ENCODE assay signal across 21 cellular contexts in genomic region chr15:39174332-39174731, GRCh38.
DNase-seq lines count a peak whose midpoint lies in the region; ATAC-seq, FAIRE-seq and TF ChIP-seq lines count a peak whose summit lies in the region.
"Had no signal": no experiment of that assay in that cellular context is flagged by ENCODE, and none has a peak within 500 bp of the region (broad histone marks: within the 10 kb centered on the region; RNA-seq: fewer than 3 reads in every experiment).

No MANE protein-coding gene starts in this region.

- H3K4me3 ChIP-seq in A549 (no peak overlapping the region), IMR-90 (ENCODE audit: insufficient read depth, low read depth, low read length) (no peak overlapping the region), mesenchymal stem cell (ENCODE audit: insufficient read depth in 1 of 2, low read depth in 1 of 2, low read length in 2 of 2) (no peak overlapping the region), ovary (no peak overlapping the region)
- H3K4me3 ChIP-seq: K562, PC-9, SK-N-MC had no signal

- H3K27me3 ChIP-seq in IMR-90 (ENCODE audit: control insufficient read depth, insufficient read depth, low read length) (no peaks in the 10 kb centered on the region), mesenchymal stem cell (ENCODE audit: control insufficient read depth in 1 of 2, insufficient read depth in 1 of 2, low read length in 2 of 2) (no peaks in the 10 kb centered on the region), ovary (no peaks in the 10 kb centered on the region)

- BruUV-seq in IMR-90 (replicated peaks; lab: Mats Ljungman, UMichigan): no TSS peak

- no peak overlapping the region for H3K56ac ChIP-seq in IMR-90 (ENCODE audit: extremely low read depth, insufficient read depth, low read length)

- no peak for TF ChIP-seq CTCF in A549 (IDR thresholded peaks at IDR 0.05)
- TF ChIP-seq CTCF in IMR-90 (conservative IDR thresholded peaks at IDR 0.05; ENCODE audit: low read depth, low read length): no peak
- no peak for TF ChIP-seq CTCF in ovary (IDR thresholded peaks at IDR 0.05)

- H3K4ac ChIP-seq in IMR-90 (ENCODE audit: low read depth, low read length): peak overlapping the region; percentile 97
- H3K4ac ChIP-seq in mesenchymal stem cell (ENCODE audit: low read depth in 1 of 2, low read length in 2 of 2): peak overlapping the region in 1 of 2 experiments; percentile 59

- POLR2A ChIA-PET in A549 (lab: Yijun Ruan, JAX): no interaction called here
- POLR2A ChIA-PET in IMR-90 (lab: Charles Lee; ENCODE audit: unreplicated experiment): no interaction called here
- POLR2A ChIA-PET in activated CD4-positive, alpha-beta memory T cell treated with anti-CD3 and anti-CD28 coated beads for 36 hours (lab: Charles Lee): no interaction called here

- H4K8ac ChIP-seq in IMR-90 (ENCODE audit: low read depth in 2 of 2, low read length in 2 of 2): peak overlapping the region; percentile 82 to 98
- no peak overlapping the region for H4K8ac ChIP-seq in mesenchymal stem cell (ENCODE audit: low read length)

- no peaks in the 10 kb centered on the region for H3K36me3 Mint-ChIP-seq in activated CD4-positive, alpha-beta memory T cell treated with anti-CD3 and anti-CD28 coated beads for 36 hours
- H3K36me3 Mint-ChIP-seq: CD14-positive monocyte had no signal

- intact Hi-C loops in IMR-90 (cut with micrococcal nuclease) (loop anchor here (10.0 kb wide), 2 partner anchors 510 to 580 kb away; no protein-coding TSS in a partner anchor), ovary (cut with DNase I) (loop anchor here in 2 of 4 donors (10.0 kb wide), 2 partner anchors 180 to 410 kb away; partner anchors contain the start of gene THBS1 (in 1 of the 2))
- intact Hi-C loops in activated CD4-positive, alpha-beta memory T cell treated with anti-CD3 and anti-CD28 coated beads for 36 hours (cut with micrococcal nuclease): no loop called here

- no peak overlapping the region for H3K4me3 Mint-ChIP-seq in activated CD4-positive, alpha-beta memory T cell treated with anti-CD3 and anti-CD28 coated beads for 36 hours
- H3K4me3 Mint-ChIP-seq: CD14-positive monocyte had no signal

- 94% methylated on average over 1 of the region's 1 CpG for WGBS in A549 (ENCODE audit: missing lambda C conversion rate)
- 100% methylated on average over 1 of the region's 1 CpG; no CpG with 5 or more reads in 1 of the 2 experiments for WGBS in IMR-90 (ENCODE audit: extremely low coverage in 2 of 2, insufficient read length in 1 of 2), 2 experiments
- WGBS in mesenchymal stem cell: 100% methylated on average over 1 of the region's 1 CpG
- WGBS in ovary, 3 donors: 98 to 99% (median 98%) methylated on average over 1 of the region's 1 CpG

- ATAC-seq in A549 (no peak), IMR-90 (ENCODE audit: low read depth) (no peak), HG02763 (IDR thresholded peaks at IDR 0.05; ENCODE audit: unreplicated experiment) (no peak)
- ATAC-seq: K562, Right ventricle myocardium inferior had no signal

- no peak overlapping the region for H3K4me2 ChIP-seq in A549
- no peak overlapping the region for H3K4me2 ChIP-seq in IMR-90 (ENCODE audit: low read depth, low read length)
- H3K4me2 ChIP-seq in mesenchymal stem cell (ENCODE audit: low read length, poor library complexity, severe bottlenecking): no peak overlapping the region
- H3K4me2 ChIP-seq: PC-9 had no signal

- H3K9ac ChIP-seq in IMR-90 (ENCODE audit: low read depth, low read length) (peak overlapping the region; percentile 26; the same call in 1 of the 2 replicates), mesenchymal stem cell (ENCODE audit: low read length) (no peak overlapping the region)

- peak overlapping the region; percentile 72 for H4K5ac ChIP-seq in IMR-90 (ENCODE audit: low read depth, low read length)

- H2AK9ac ChIP-seq in IMR-90 (replicated peaks; ENCODE audit: low read depth, low read length, poor library complexity): no peak overlapping the region

- no peaks in the 10 kb centered on the region for H3K9me3 Mint-ChIP-seq in activated CD4-positive, alpha-beta memory T cell treated with anti-CD3 and anti-CD28 coated beads for 36 hours

- dilution Hi-C loops in IMR-90 (cut with HindIII; ENCODE audit: low sequenced_read_pairs, unreplicated experiment): no loop called here

- H3K4me1 Mint-ChIP-seq in activated CD4-positive, alpha-beta memory T cell treated with anti-CD3 and anti-CD28 coated beads for 36 hours (ENCODE audit: low read depth): no peaks in the 10 kb centered on the region

- H2BK120ac ChIP-seq in IMR-90 (ENCODE audit: low read depth, low read length): peak overlapping the region; percentile 99
- no peak overlapping the region for H2BK120ac ChIP-seq in mesenchymal stem cell (ENCODE audit: low read depth, low read length)

- H3K27me3 Mint-ChIP-seq in activated CD4-positive, alpha-beta memory T cell treated with anti-CD3 and anti-CD28 coated beads for 36 hours: peaks cover 18% of the 10 kb centered on the region

- H2AFZ ChIP-seq in IMR-90 (replicated peaks; ENCODE audit: low read length, poor library complexity) (no peak overlapping the region), mesenchymal stem cell (ENCODE audit: low read depth, low read length) (no peak overlapping the region)
- H2AFZ ChIP-seq: PC-9 had no signal

- H3K23ac ChIP-seq in IMR-90 (ENCODE audit: low read depth, low read length): peak overlapping the region; percentile 73; the same call in 1 of the 2 replicates
- no peak overlapping the region for H3K23ac ChIP-seq in mesenchymal stem cell (ENCODE audit: low read length in 2 of 2)

- no peaks in the 10 kb centered on the region; the same call in 2 of the 3 replicates for H3K9me3 ChIP-seq in A549
- H3K9me3 ChIP-seq in IMR-90 (ENCODE audit: control insufficient read depth, insufficient read depth, low read length): no peaks in the 10 kb centered on the region
- H3K9me3 ChIP-seq in mesenchymal stem cell (ENCODE audit: control insufficient read depth, low read length): no peaks in the 10 kb centered on the region
- no peaks in the 10 kb centered on the region for H3K9me3 ChIP-seq in ovary

- H2BK15ac ChIP-seq in IMR-90 (ENCODE audit: low read depth, low read length): peak overlapping the region; percentile 91
- no peak overlapping the region for H2BK15ac ChIP-seq in mesenchymal stem cell (ENCODE audit: low read depth, poor library complexity, severe bottlenecking)

- H2BK12ac ChIP-seq in mesenchymal stem cell (ENCODE audit: low read length in 2 of 2): peak overlapping the region in 1 of 2 experiments; percentile 94

- H3K27ac Mint-ChIP-seq in activated CD4-positive, alpha-beta memory T cell treated with anti-CD3 and anti-CD28 coated beads for 36 hours: no peak overlapping the region
- H3K27ac Mint-ChIP-seq: CD14-positive monocyte had no signal

- H3K14ac ChIP-seq in IMR-90 (replicated peaks; ENCODE audit: low read depth, low read length) (peak overlapping the region; percentile 88), mesenchymal stem cell (ENCODE audit: low read length in 2 of 2) (peak overlapping the region in 1 of 2 experiments; percentile 50)

- FAIRE-seq in A549 (lab: Jason Lieb, UNC) (no peak), GM19239 (lab: Jason Lieb, UNC) (peak; percentile 26), HTR-8/SVneo (lab: Jason Lieb, UNC) (no peak)
- FAIRE-seq: A204.1, G401.6, K562 had no signal

- no peaks in the 10 kb centered on the region for H3K36me3 ChIP-seq in IMR-90 (ENCODE audit: control insufficient read depth, insufficient read depth, low read length)
- H3K36me3 ChIP-seq in mesenchymal stem cell (ENCODE audit: control insufficient read depth in 1 of 2, insufficient read depth in 2 of 2, low read depth in 1 of 2, low read length in 2 of 2): no peaks in the 10 kb centered on the region
- no peaks in the 10 kb centered on the region for H3K36me3 ChIP-seq in ovary

- H3K79me1 ChIP-seq in IMR-90 (ENCODE audit: low read depth in 1 of 2, low read length in 2 of 2) (peaks cover 8 to 28% of the 10 kb centered on the region in 2 experiments; a peak in 3 of 4 replicates), mesenchymal stem cell (replicated peaks; ENCODE audit: low read length, poor library complexity, severe bottlenecking) (no peaks in the 10 kb centered on the region)

- H4K91ac ChIP-seq in IMR-90 (ENCODE audit: insufficient read depth, low read depth, low read length) (peak overlapping the region; percentile 99), mesenchymal stem cell (ENCODE audit: low read length) (no peak overlapping the region)

- no peak for DNase-seq in A549 (ENCODE audit: low read depth in 1 of 2, low spot score in 1 of 2)
- no peak for DNase-seq in GM19239 (ENCODE audit: insufficient read length, low spot score)
- no peak for DNase-seq in IMR-90
- DNase-seq in mesenchymal stem cell: no peak
- no peak for DNase-seq in ovary
- no peak for DNase-seq in activated CD4-positive, alpha-beta memory T cell treated with anti-CD3 and anti-CD28 coated beads for 36 hours
- DNase-seq in HTR-8/SVneo (ENCODE audit: insufficient read length, low spot score): no peak
- DNase-seq: COR-L47, DMS79, NCI-H1092, NCI-H1694, NCI-H345, NCI-H748 treated with DMSO at 0.1 percent for 48 hours, PC-9 had no signal

- TF ChIP-seq EP300 in A549 (IDR thresholded peaks at IDR 0.05) (no peak), ovary (IDR thresholded peaks at IDR 0.05) (no peak)

- peaks cover 21% of the 10 kb centered on the region for H3K9me1 ChIP-seq in IMR-90 (ENCODE audit: insufficient read depth, low read length)

- H2AK5ac ChIP-seq in IMR-90 (ENCODE audit: low read depth, low read length) (peak overlapping the region; percentile 92), mesenchymal stem cell (ENCODE audit: low read length, severe bottlenecking) (peak overlapping the region; percentile 95)

- no peak for TF ChIP-seq POLR2A in A549 (IDR thresholded peaks at IDR 0.05; ENCODE audit: low read length)
- TF ChIP-seq POLR2A in IMR-90 (IDR thresholded peaks at IDR 0.05; ENCODE audit: low read depth, low read length): no peak
- no peak for TF ChIP-seq POLR2A in ovary (IDR thresholded peaks at IDR 0.05)

- CTCF ChIA-PET in A549 (lab: Yijun Ruan, JAX): interaction anchor here (1.0 kb wide), 1 partner anchor 406 kb away, joined by 5 read pairs; no protein-coding TSS in a partner anchor
- CTCF ChIA-PET in IMR-90 (lab: Yijun Ruan, JAX): no interaction called here
- CTCF ChIA-PET in activated CD4-positive, alpha-beta memory T cell treated with anti-CD3 and anti-CD28 coated beads for 36 hours (lab: Charles Lee): no interaction called here

- in situ Hi-C loops in IMR-90 (cut with MboI; ENCODE audit: low sequenced_read_pairs): loop anchor here (5.0 to 25.0 kb wide), 6 partner anchors 128 to 588 kb away; partner anchors contain the start of gene THBS1

- H2BK5ac ChIP-seq in IMR-90 (ENCODE audit: low read depth, low read length, poor library complexity, severe bottlenecking) (peak overlapping the region; percentile 98), mesenchymal stem cell (ENCODE audit: low read depth, low read length, poor library complexity, severe bottlenecking) (no peak overlapping the region)

- no peak for TF ChIP-seq RAD21 in A549 (conservative IDR thresholded peaks at IDR 0.05 in 1 of 2, IDR thresholded peaks at IDR 0.05 in 1 of 2)
- TF ChIP-seq RAD21 in IMR-90 (IDR thresholded peaks at IDR 0.05; ENCODE audit: low read length): no peak

- peak overlapping the region; percentile 100 for H2BK20ac ChIP-seq in IMR-90 (ENCODE audit: low read depth, low read length)

- H4K20me1 ChIP-seq in IMR-90 (ENCODE audit: insufficient read depth, low read length): no peaks in the 10 kb centered on the region

- H3K4me1 ChIP-seq in A549 (peaks cover 17% of the 10 kb centered on the region), IMR-90 (ENCODE audit: control insufficient read depth, insufficient read depth, low read length) (peaks cover 17% of the 10 kb centered on the region), mesenchymal stem cell (ENCODE audit: control insufficient read depth, insufficient read depth, low read depth, low read length) (peaks cover 12% of the 10 kb centered on the region), ovary (ENCODE audit: insufficient read depth) (peaks cover 7% of the 10 kb centered on the region)

- H3K27ac ChIP-seq in A549: peak overlapping the region; percentile 40 to 80; a peak in 2 of 6 replicates
- H3K27ac ChIP-seq in IMR-90 (ENCODE audit: insufficient read depth, low read length): peak overlapping the region; percentile 65; the same call in 1 of the 2 replicates
- H3K27ac ChIP-seq in mesenchymal stem cell (ENCODE audit: low read length, poor library complexity, severe bottlenecking): no peak overlapping the region
- no peak overlapping the region for H3K27ac ChIP-seq in ovary
- H3K27ac ChIP-seq: PC-9, SK-N-MC had no signal

- peak overlapping the region; percentile 72 for H3K18ac ChIP-seq in IMR-90 (ENCODE audit: low read depth, low read length)
- H3K18ac ChIP-seq in mesenchymal stem cell (ENCODE audit: low read depth in 1 of 2, low read length in 2 of 2): peak overlapping the region; percentile 4 to 11

Comparison
In these comparisons a context has a peak if more than half of its experiments do, and no peak if none do; other contexts are left out.
1. H3K27ac ChIP-seq: peak in A549 (2 of 2) and IMR-90 (single experiment); none in mesenchymal stem cell (single experiment) and ovary (0 of 2).